In the genomic region with DNA sequence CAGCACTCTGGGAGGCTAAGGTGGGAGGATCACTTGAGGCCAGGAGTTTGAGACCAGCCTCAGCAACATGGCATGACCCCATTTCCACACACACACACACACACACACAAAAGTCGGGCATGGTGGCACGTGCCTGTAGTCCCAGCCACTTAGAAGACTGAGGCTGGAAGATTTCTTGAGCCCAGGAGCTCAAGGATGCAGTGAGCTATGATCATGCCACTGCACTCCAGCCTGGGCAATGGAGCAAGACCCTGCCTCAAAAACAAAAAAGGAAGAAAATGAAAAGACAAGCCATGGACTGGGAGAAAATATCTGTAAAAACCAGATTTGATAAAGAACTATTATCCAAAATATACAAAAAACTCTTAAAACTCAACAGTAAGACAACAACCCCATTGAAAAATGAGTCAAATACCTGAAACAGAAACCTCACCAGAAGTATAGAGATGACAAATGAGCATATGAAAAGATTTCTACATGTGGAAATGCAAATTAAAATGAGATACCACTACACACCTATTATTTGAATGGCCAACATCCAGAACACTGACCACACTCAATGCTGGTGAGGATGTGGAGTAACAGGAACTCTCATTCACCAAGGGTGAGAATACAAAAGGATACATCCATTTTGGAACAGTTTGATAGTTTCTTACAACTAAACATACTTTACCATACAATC, we compare ENCODE assay signal across 1 cellular context.
TF ChIP-seq lines count a peak whose summit lies in the region.

No MANE protein-coding gene starts in this region.

TF ChIP-seq in HepG2, 621 proteins besides CTCF, POLR2A, EP300 and RAD21:
- TF ChIP-seq ZBTB7A (CRISPR knock-in tag; IDR thresholded peaks at IDR 0.05) (no peak), SOX13 (IDR thresholded peaks at IDR 0.05) (no peak), SOX13 (CRISPR knock-in tag; conservative IDR thresholded peaks at IDR 0.05 in 1 of 2, IDR thresholded peaks at IDR 0.05 in 1 of 2) (no peak), ZFP1 (CRISPR knock-in tag; IDR thresholded peaks at IDR 0.05) (no peak), CEBPB (IDR thresholded peaks at IDR 0.05; ENCODE audit: borderline replicate concordance, low read depth, low read length) (no peak)
- TF ChIP-seq, protein P1, sequence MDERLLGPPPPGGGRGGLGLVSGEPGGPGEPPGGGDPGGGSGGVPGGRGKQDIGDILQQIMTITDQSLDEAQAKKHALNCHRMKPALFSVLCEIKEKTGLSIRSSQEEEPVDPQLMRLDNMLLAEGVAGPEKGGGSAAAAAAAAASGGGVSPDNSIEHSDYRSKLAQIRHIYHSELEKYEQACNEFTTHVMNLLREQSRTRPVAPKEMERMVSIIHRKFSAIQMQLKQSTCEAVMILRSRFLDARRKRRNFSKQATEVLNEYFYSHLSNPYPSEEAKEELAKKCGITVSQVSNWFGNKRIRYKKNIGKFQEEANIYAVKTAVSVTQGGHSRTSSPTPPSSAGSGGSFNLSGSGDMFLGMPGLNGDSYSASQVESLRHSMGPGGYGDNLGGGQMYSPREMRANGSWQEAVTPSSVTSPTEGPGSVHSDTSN (CRISPR knock-in tag; IDR thresholded peaks at IDR 0.05), result no peak
